20 cellular contexts compared by ENCODE assay signal in the genomic region with DNA sequence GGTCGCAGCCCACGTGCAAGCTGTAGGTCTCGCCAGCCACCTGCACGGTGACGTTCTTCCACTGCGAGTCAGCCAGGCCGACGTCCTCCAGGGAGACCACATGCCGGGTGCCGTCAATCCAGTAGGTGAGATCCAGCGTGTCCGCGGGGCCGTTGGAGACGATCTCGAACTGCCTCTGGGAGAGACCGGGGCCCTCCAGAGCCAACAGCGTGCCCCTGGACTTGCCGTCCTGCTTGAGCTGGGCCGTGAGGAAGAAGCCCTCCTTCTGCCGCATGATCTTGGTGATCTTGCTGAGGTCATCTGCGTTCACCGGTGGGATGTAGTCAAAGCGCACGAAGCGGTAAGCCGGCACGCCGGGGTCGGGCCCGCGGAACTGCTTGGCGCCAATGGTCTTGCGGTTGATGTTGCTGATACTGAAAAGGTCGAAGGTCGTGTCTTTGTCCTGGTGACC. TPM values are rescaled to one million over a fixed set of nuclear protein-coding genes. Genes with fewer than 3 reads are reported as not detected.
"Had no signal": no experiment of that assay in that cellular context is flagged by ENCODE, and none has a peak within 500 bp of the region (broad histone marks: within the 10 kb centered on the region; RNA-seq: fewer than 3 reads in every experiment).

No MANE protein-coding gene starts in this region.

- H3K4me3 ChIP-seq: body of pancreas, gastrocnemius medialis, heart left ventricle, upper lobe of left lung had no signal

- ATAC-seq: activated CD4-positive, alpha-beta T cell treated with anti-CD3 and anti-CD28 coated beads for 36 hours; body of pancreas; gastrocnemius medialis; naive thymus-derived CD8-positive, alpha-beta T cell; stimulated activated naive CD8-positive, alpha-beta T cell treated with anti-CD3 and anti-CD28 coated beads, Interleukin-15, Interleukin-2, amounts not matched to agents 100 U/mL and 50 U/mL, for 24 hours; WTC11 had no signal

- H3K4me1 ChIP-seq: body of pancreas, gastrocnemius medialis, testis had no signal

- H3K27ac ChIP-seq: body of pancreas, gastrocnemius medialis, heart left ventricle, testis, upper lobe of left lung had no signal

- H3K27me3 ChIP-seq: testis had no signal

- H3K9me3 ChIP-seq: body of pancreas, gastrocnemius medialis, heart left ventricle, SK-N-SH, testis, upper lobe of left lung had no signal

- H3K4me2 ChIP-seq: SK-N-SH had no signal

- DNase-seq: activated CD4-positive, alpha-beta T cell treated with anti-CD3 and anti-CD28 coated beads for 36 hours; activated CD4-positive, alpha-beta T cell treated with anti-CD3 and anti-CD28 coated beads, Interleukin-2, amount 50 U/mL, for 48 hours; activated naive CD4-positive, alpha-beta T cell; activated naive CD8-positive, alpha-beta T cell treated with anti-CD3 and anti-CD28 coated beads for 36 hours; activated T-cell treated with anti-CD3 and anti-CD28 coated beads for 4 hours; amniotic stem cell; body of pancreas; erythroblast; gastrocnemius medialis; kidney glomerular epithelial cell; mesendoderm; naive thymus-derived CD8-positive, alpha-beta T cell; SK-N-SH; stimulated activated CD4-positive, alpha-beta T cell treated with anti-CD3 and anti-CD28 coated beads, Interleukin-2, amount 100 ng/mL, for 24 hours; stimulated activated naive CD8-positive, alpha-beta T cell treated with anti-CD3 and anti-CD28 coated beads, Interleukin-15, Interleukin-2, amounts not matched to agents 100 U/mL and 50 U/mL, for 24 hours; testis had no signal

- H3K36me3 ChIP-seq: gastrocnemius medialis had no signal

- H3K9ac ChIP-seq: SK-N-SH had no signal

RNA-seq across cellular contexts. Expression of a gene that starts 5.1 kb away (rescaled TPM):
- total RNA-seq: activated CD4-positive, alpha-beta T cell treated with anti-CD3 and anti-CD28 coated beads for 36 hours; activated naive CD8-positive, alpha-beta T cell treated with anti-CD3 and anti-CD28 coated beads for 36 hours; activated T-helper 1 cell treated with anti-CD3 and anti-CD28 coated beads, Interleukin-12 subunit alpha, Interleukin-12 subunit beta, Interleukin-2, Interleukin-4 antibody, amounts not matched to agents 30 ng/mL and 10 ng/mL and 1 ng/mL, durations not matched to agents 14 hours and 24 hours and 36 hours; naive thymus-derived CD8-positive, alpha-beta T cell had no signal
